Comparison of ENCODE assay signal across 13 cellular contexts in the genomic region with DNA sequence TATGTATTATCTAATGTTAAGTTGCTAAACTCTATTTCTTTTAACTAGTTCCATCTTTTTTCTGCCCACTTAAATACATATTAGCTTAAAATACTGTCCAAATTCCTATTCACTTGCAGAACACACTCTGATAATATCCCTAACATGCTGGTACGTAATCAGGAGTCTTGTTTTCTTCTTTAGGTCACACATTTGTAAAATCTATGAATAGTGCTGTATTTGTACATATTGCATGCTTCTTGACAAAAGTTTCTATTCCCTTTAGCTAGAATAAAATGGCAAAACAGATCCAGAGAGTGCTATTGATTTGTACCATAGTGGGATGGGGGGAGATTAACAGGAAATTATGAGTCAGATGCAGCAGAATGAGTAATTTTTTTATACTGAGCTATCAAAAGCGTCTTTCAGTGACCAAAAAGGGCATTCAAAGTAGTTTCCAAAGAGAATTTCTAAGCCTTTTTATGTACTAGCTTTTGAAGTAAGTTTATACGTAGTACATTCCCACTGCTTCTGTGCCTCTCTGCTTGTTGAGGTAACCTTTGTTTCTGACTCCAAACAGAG.
DNase-seq lines count a peak whose midpoint lies in the region; TF ChIP-seq lines count a peak whose summit lies in the region.
"Had no signal": no experiment of that assay in that cellular context is flagged by ENCODE, and none has a peak within 500 bp of the region (broad histone marks: within the 10 kb centered on the region; RNA-seq: fewer than 3 reads in every experiment).

No MANE protein-coding gene starts in this region.

- intact Hi-C loops in dorsolateral prefrontal cortex (cut with DNase I) (loop anchor here in 1 of 2 donors (2.0 kb wide), 1 partner anchor 126 kb away; a partner anchor contains a TSS), ovary (cut with DNase I) (no loop called here)

- H3K79me1 ChIP-seq in mesenchymal stem cell (replicated peaks; ENCODE audit: low read length, poor library complexity, severe bottlenecking) = peaks cover 8% of the 10 kb centered on the region

- no peak overlapping the region for H2BK5ac ChIP-seq in mesenchymal stem cell (ENCODE audit: low read depth, low read length, poor library complexity, severe bottlenecking)

- WGBS in mesenchymal stem cell = 100% methylated on average over 2 of the region's 3 CpGs
- WGBS in ovary, 3 donors = 48 to 63% (median 58%) methylated on average over 3 of the region's 3 CpGs

- H3K23ac ChIP-seq in mesenchymal stem cell (ENCODE audit: low read length in 2 of 2) = no peak overlapping the region

- no peak overlapping the region for H2BK120ac ChIP-seq in mesenchymal stem cell (ENCODE audit: low read depth, low read length)

- H4K8ac ChIP-seq in mesenchymal stem cell (ENCODE audit: low read length) = no peak overlapping the region

- no peak overlapping the region for H3K4me2 ChIP-seq in mesenchymal stem cell (ENCODE audit: low read length, poor library complexity, severe bottlenecking)

- H3K18ac ChIP-seq in mesenchymal stem cell (ENCODE audit: low read depth in 1 of 2, low read length in 2 of 2) = no peak overlapping the region

- H3K4me3 ChIP-seq in AG10803 (ENCODE audit: low read length) (no peak overlapping the region), dorsolateral prefrontal cortex (peak overlapping the region in 14 of 59 donors; percentile 4 to 40 (median 16)), mesenchymal stem cell (ENCODE audit: insufficient read depth in 1 of 2, low read depth in 1 of 2, low read length in 2 of 2) (no peak overlapping the region), ovary (no peak overlapping the region)

- H3K9ac ChIP-seq in mesenchymal stem cell (ENCODE audit: low read length) = peak overlapping the region; percentile 23

- no peak overlapping the region for H2AFZ ChIP-seq in mesenchymal stem cell (ENCODE audit: low read depth, low read length)

- H3K36me3 ChIP-seq in mesenchymal stem cell (ENCODE audit: control insufficient read depth in 1 of 2, insufficient read depth in 2 of 2, low read depth in 1 of 2, low read length in 2 of 2) = peaks cover 10 to 54% of the 10 kb centered on the region in 2 experiments
- H3K36me3 ChIP-seq in ovary = no peaks in the 10 kb centered on the region

- H2BK12ac ChIP-seq in mesenchymal stem cell (ENCODE audit: low read length in 2 of 2) = no peak overlapping the region

- no peak overlapping the region for H3K4ac ChIP-seq in mesenchymal stem cell (ENCODE audit: low read depth in 1 of 2, low read length in 2 of 2)

- no peaks in the 10 kb centered on the region for H3K27me3 ChIP-seq in dorsolateral prefrontal cortex
- no peaks in the 10 kb centered on the region for H3K27me3 ChIP-seq in mesenchymal stem cell (ENCODE audit: control insufficient read depth in 1 of 2, insufficient read depth in 1 of 2, low read length in 2 of 2)
- no peaks in the 10 kb centered on the region for H3K27me3 ChIP-seq in ovary

- H3K14ac ChIP-seq in mesenchymal stem cell (ENCODE audit: low read length in 2 of 2) = no peak overlapping the region

- no peak overlapping the region for H2BK15ac ChIP-seq in mesenchymal stem cell (ENCODE audit: low read depth, poor library complexity, severe bottlenecking)

- no peak overlapping the region for H4K91ac ChIP-seq in mesenchymal stem cell (ENCODE audit: low read length)

- DNase-seq in AG10803 (ENCODE audit: low read depth) (peak; percentile 13), RPMI7951 (ENCODE audit: low read depth) (peak; percentile 35), dorsolateral prefrontal cortex (no peak), mesenchymal stem cell (no peak), ovary (no peak), DMS53 (lab: John Stamatoyannopoulos, UW) (no peak), dedifferentiated amniotic fluid mesenchymal stem cell (ENCODE audit: extremely low spot score) (no peak), NCI-H2227 (lab: John Stamatoyannopoulos, UW; ENCODE audit: unreplicated experiment) (no peak)
- DNase-seq: activated naive CD4-positive, alpha-beta T cell treated with anti-CD3 and anti-CD28 coated beads, Interleukin-2, amount 50 U/mL, for 16 hours; H7; NCI-H1105 treated with DMSO at 0.1 percent for 48 hours; NCI-H446; stimulated activated naive CD8-positive, alpha-beta T cell treated with anti-CD3 and anti-CD28 coated beads, Interleukin-15, Interleukin-2, amounts not matched to agents 100 U/mL and 50 U/mL, for 24 hours had no signal

- TF ChIP-seq EP300 in ovary (IDR thresholded peaks at IDR 0.05) = no peak

- H2AK5ac ChIP-seq in mesenchymal stem cell (ENCODE audit: low read length, severe bottlenecking) = no peak overlapping the region

- H3K4me1 ChIP-seq in mesenchymal stem cell (ENCODE audit: control insufficient read depth, insufficient read depth, low read depth, low read length) = peaks cover 3% of the 10 kb centered on the region
- no peaks in the 10 kb centered on the region for H3K4me1 ChIP-seq in ovary (ENCODE audit: insufficient read depth)

- no peak for TF ChIP-seq POLR2A in ovary (IDR thresholded peaks at IDR 0.05)

- H3K9me3 ChIP-seq in mesenchymal stem cell (ENCODE audit: control insufficient read depth, low read length) = peaks cover 5% of the 10 kb centered on the region
- no peaks in the 10 kb centered on the region for H3K9me3 ChIP-seq in ovary

- TF ChIP-seq CTCF in AG10803 (conservative IDR thresholded peaks at IDR 0.05; ENCODE audit: low read length) (no peak), dorsolateral prefrontal cortex (IDR thresholded peaks at IDR 0.05 in 54 of 56, conservative IDR thresholded peaks at IDR 0.05 in 2 of 56; ENCODE audit: low read depth in 1 of 56, partially characterized antibody in 56 of 56) (no peak), ovary (IDR thresholded peaks at IDR 0.05) (no peak)

- H3K27ac ChIP-seq in dorsolateral prefrontal cortex (peak overlapping the region in 57 of 59 donors; percentile 14 to 93 (median 80)), mesenchymal stem cell (ENCODE audit: low read length, poor library complexity, severe bottlenecking) (no peak overlapping the region), ovary (no peak overlapping the region)

Comparison
In these comparisons a context has a peak if more than half of its experiments do, and no peak if none do; other contexts are left out.
1. DNase-seq: peak in AG10803 (single experiment) and RPMI7951 (single experiment); none in dorsolateral prefrontal cortex (0 of 10), mesenchymal stem cell (single experiment), ovary (0 of 5), DMS53 (single experiment), dedifferentiated amniotic fluid mesenchymal stem cell (single experiment) and NCI-H2227 (single experiment).
2. H3K27ac ChIP-seq: peak in dorsolateral prefrontal cortex (57 of 59); none in mesenchymal stem cell (single experiment) and ovary (0 of 2).